ENCODE assay signal across 8 cellular contexts in genomic region chr9:127589955-127590370, GRCh38. TPM values are rescaled to one million over a fixed set of nuclear protein-coding genes. Genes with fewer than 3 reads are reported as not detected.
DNase-seq lines count a peak whose midpoint lies in the region; ATAC-seq, FAIRE-seq and TF ChIP-seq lines count a peak whose summit lies in the region.

No MANE protein-coding gene starts in this region.

- intact Hi-C loops in ovary (cut with DNase I) = loop anchor here (2.0 to 5.0 kb wide), 6 partner anchors 138 to 333 kb away; partner anchors contain the start of genes CDK9 (in 1 of the 4), LRSAM1 (in 1 of the 4) and RPL12 (in 1 of the 4)

- 2 to 4% (median 3%) methylated on average over 8 of the region's 8 CpGs for WGBS in ovary, 3 donors

- no peak for TF ChIP-seq EP300 in ovary (IDR thresholded peaks at IDR 0.05)

- no peaks in the 10 kb centered on the region for H3K9me3 ChIP-seq in ovary

- no peaks in the 10 kb centered on the region for H3K4me1 ChIP-seq in ovary (ENCODE audit: insufficient read depth)

- TF ChIP-seq POLR2A in ovary (IDR thresholded peaks at IDR 0.05) = no peak

- ATAC-seq in GM18909 (IDR thresholded peaks at IDR 0.05; ENCODE audit: poor library complexity, unreplicated experiment) (no peak), HG03354 (IDR thresholded peaks at IDR 0.05; ENCODE audit: poor library complexity, severe bottlenecking, unreplicated experiment) (no peak)

- FAIRE-seq in frontal cortex (lab: Jason Lieb, UNC) = peak; percentile 47

- in situ Hi-C loops in GM13977 (cut with MboI; ENCODE audit: low pct_unique_long_range_greater_than_20kb, low sequenced_read_pairs, unreplicated experiment) = loop anchor here (25.0 kb wide), 1 partner anchor 322 kb away; the partner anchor contains the start of gene ST6GALNAC4

- H3K27ac ChIP-seq in ovary = no peak overlapping the region

- H3K36me3 ChIP-seq in ovary = no peaks in the 10 kb centered on the region

- H3K4me3 ChIP-seq in ovary = no peak overlapping the region

- H3K27me3 ChIP-seq in ovary = no peaks in the 10 kb centered on the region

- TF ChIP-seq CTCF in GM13977 (IDR thresholded peaks at IDR 0.05; ENCODE audit: extremely low read depth, insufficient read depth, missing control alignments) = peak; percentile 76
- peak; percentile 69 to 96 (median 92) for TF ChIP-seq CTCF in ovary (IDR thresholded peaks at IDR 0.05)

- DNase-seq in AML-193 (lab: John Stamatoyannopoulos, UW) (peak; percentile 22 to 42), GM13977 (ENCODE audit: low spot score) (peak; percentile 64), NCI-H345 (lab: John Stamatoyannopoulos, UW) (peak; percentile 69), frontal cortex (ENCODE audit: low spot score in 2 of 2) (peak in 1 of 2 donors; percentile 72), ovary (peak; percentile 70 to 86 (median 76))
- DNase-seq in activated CD4-positive, alpha-beta T cell treated with anti-CD3 and anti-CD28 coated beads, Interleukin-2, amount 50 U/mL, for 48 hours = peak; percentile 23 to 48

RNA-seq across cellular contexts. Expression of gene STXBP1, which starts 22.1 kb away (rescaled TPM):
- total RNA-seq in frontal cortex (63.2 TPM), ovary (100 to 1,000 TPM in 1 of 7 donors, 10 to 100 TPM in 6; 46.8 to 102 (median 75.7) TPM)
- 10 to 100 TPM; 18.8 to 84.2 TPM for polyA plus RNA-seq in ovary
